In the genomic region with DNA sequence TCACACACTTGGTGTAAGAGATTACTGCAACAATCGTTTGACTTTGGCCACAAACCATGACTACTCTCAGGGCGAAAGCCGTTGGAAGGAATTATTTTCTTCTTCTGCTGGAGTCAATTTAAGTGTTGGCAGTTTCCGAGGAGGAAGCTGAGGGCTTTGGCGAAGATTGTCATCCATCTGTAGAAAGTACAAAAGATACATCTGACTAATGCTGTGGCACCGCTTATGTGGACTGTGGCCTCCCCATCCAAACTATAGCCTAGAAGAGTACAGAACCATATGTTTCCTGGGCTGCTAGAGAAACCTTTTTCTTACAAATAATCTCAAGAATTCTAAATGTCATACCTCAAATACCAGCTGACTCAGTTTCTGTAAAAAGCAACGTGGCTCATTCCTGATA, we compare ENCODE assay signal across 17 cellular contexts.
"Had no signal": no experiment of that assay in that cellular context is flagged by ENCODE, and none has a peak within 500 bp of the region (broad histone marks: within the 10 kb centered on the region; RNA-seq: fewer than 3 reads in every experiment).

No MANE protein-coding gene starts in this region.

- H3K27ac ChIP-seq: esophagus muscularis mucosa, hepatocyte, right lobe of liver, thyroid gland, uterus had no signal

- H3K36me3 ChIP-seq: uterus had no signal

- H3K9me3 ChIP-seq: esophagus muscularis mucosa, right lobe of liver, thyroid gland, uterus had no signal

- H2AFZ ChIP-seq: hepatocyte had no signal

- H3K4me2 ChIP-seq: hepatocyte, smooth muscle cell had no signal

- H3K4me1 ChIP-seq: esophagus muscularis mucosa, right lobe of liver, thyroid gland, uterus had no signal

- DNase-seq: activated CD4-positive, alpha-beta T cell treated with anti-CD3 and anti-CD28 coated beads, Interleukin-2, amount 10 ng/mL, durations not matched to agents 7 days and 5 days; activated naive CD4-positive, alpha-beta T cell treated with anti-CD3 and anti-CD28 coated beads for 36 hours; amygdala; cortex of kidney; effector CD4-positive, alpha-beta T cell; islet precursor cell; right lobe of liver; thyroid gland; uterus had no signal

- H3K27ac Mint-ChIP-seq: activated CD4-positive, alpha-beta T cell treated with anti-CD3 and anti-CD28 coated beads, Interleukin-2, amount 10 ng/mL, durations not matched to agents 7 days and 5 days; activated naive CD4-positive, alpha-beta T cell treated with anti-CD3 and anti-CD28 coated beads for 36 hours; brain; mesothelial cell of epicardium; T-helper 1 cell treated with Interleukin-12 subunit alpha and Interleukin-12 subunit beta and Interleukin-4 antibody, amounts not matched to agents 30 μg/mL and 1 μg/mL, for 36 hours had no signal

- H3K79me2 ChIP-seq: hepatocyte had no signal

- H3K4me3 Mint-ChIP-seq: activated CD4-positive, alpha-beta T cell treated with anti-CD3 and anti-CD28 coated beads, Interleukin-2, amount 10 ng/mL, durations not matched to agents 7 days and 5 days; activated naive CD4-positive, alpha-beta T cell treated with anti-CD3 and anti-CD28 coated beads for 36 hours; brain; mesothelial cell of epicardium; neural crest cell; T-helper 1 cell treated with Interleukin-12 subunit alpha and Interleukin-12 subunit beta and Interleukin-4 antibody, amounts not matched to agents 30 μg/mL and 1 μg/mL, for 36 hours had no signal

- H3K27me3 ChIP-seq: esophagus muscularis mucosa, hepatocyte, right lobe of liver, thyroid gland, uterus had no signal

- ATAC-seq: right lobe of liver had no signal

- H3K9me3 Mint-ChIP-seq: activated CD4-positive, alpha-beta T cell treated with anti-CD3 and anti-CD28 coated beads, Interleukin-2, amount 10 ng/mL, durations not matched to agents 7 days and 5 days; activated naive CD4-positive, alpha-beta T cell treated with anti-CD3 and anti-CD28 coated beads for 36 hours; brain; mesothelial cell of epicardium; neural crest cell; T-helper 1 cell treated with Interleukin-12 subunit alpha and Interleukin-12 subunit beta and Interleukin-4 antibody, amounts not matched to agents 30 μg/mL and 1 μg/mL, for 36 hours had no signal

- H3K4me3 ChIP-seq: esophagus muscularis mucosa, hepatocyte, lung, right lobe of liver, smooth muscle cell, thyroid gland, uterus had no signal

- H3K4me1 Mint-ChIP-seq: brain, mesothelial cell of epicardium, neural crest cell had no signal

- H3K27me3 Mint-ChIP-seq: activated CD4-positive, alpha-beta T cell treated with anti-CD3 and anti-CD28 coated beads, Interleukin-2, amount 10 ng/mL, durations not matched to agents 7 days and 5 days; brain had no signal
